ENCODE assay signal across 14 cellular contexts in the genomic region with DNA sequence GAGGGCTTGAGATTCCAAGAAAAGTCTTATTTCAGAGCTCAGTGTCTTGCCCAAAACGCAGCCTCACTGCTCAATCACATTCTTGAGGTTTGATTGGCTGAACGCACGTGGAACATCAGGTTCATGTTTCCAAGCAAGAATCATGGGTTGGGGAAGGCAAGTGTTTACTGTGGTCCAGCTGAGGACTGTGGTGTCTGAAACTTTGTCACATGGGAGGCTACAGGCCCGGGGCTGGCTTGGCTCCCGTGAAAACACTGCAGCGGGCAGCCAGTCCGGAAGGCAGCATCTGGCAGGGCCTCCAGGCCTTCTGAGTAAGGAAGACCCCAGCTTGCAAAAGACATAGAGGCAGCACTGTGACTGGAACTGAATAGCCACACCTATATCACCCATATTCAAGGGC.
A peak's percentile ranks its signal among the peaks of the same experiment; 100 is the strongest.
DNase-seq lines count a peak whose midpoint lies in the region; ATAC-seq and TF ChIP-seq lines count a peak whose summit lies in the region.
"Had no signal": no experiment of that assay in that cellular context is flagged by ENCODE, and none has a peak within 500 bp of the region (broad histone marks: within the 10 kb centered on the region; RNA-seq: fewer than 3 reads in every experiment).

No MANE protein-coding gene starts in this region.

- H3K4me1 ChIP-seq in gastrocnemius medialis = peaks cover 29 to 41% of the 10 kb centered on the region in 2 donors

- intact Hi-C loops in gastrocnemius medialis (cut with DNase I; ENCODE audit: low total_unique reads) = loop anchor here (1.0 kb wide), 1 partner anchor 15 kb away; no protein-coding TSS in a partner anchor

- ATAC-seq in gastrocnemius medialis = peak; percentile 83 to 92
- ATAC-seq: SK-N-SH treated with all-trans-retinoic acid at 6 μM for 48 hours; stimulated activated effector memory CD8-positive, alpha-beta T cell treated with anti-CD3 and anti-CD28 coated beads, Interleukin-12 subunit alpha, Interleukin-12 subunit beta, amount 100 ng/mL, for 72 hours had no signal

- H3K4me3 ChIP-seq in choroid plexus epithelial cell (ENCODE audit: low read depth, low read length) (no peak overlapping the region), gastrocnemius medialis (no peak overlapping the region)

- in situ Hi-C loops in gastrocnemius medialis (cut with MboI; ENCODE audit: low sequenced_read_pairs in 4 of 4) = no loop called here

- H3K27me3 ChIP-seq in gastrocnemius medialis = no peaks in the 10 kb centered on the region

- no peaks in the 10 kb centered on the region for H3K9me3 ChIP-seq in gastrocnemius medialis

- peak; percentile 28 to 51 for TF ChIP-seq POLR2A in gastrocnemius medialis (IDR thresholded peaks at IDR 0.05)

- no peak for TF ChIP-seq CTCF in choroid plexus epithelial cell (conservative IDR thresholded peaks at IDR 0.05; ENCODE audit: low read depth, low read length)
- no peak for TF ChIP-seq CTCF in gastrocnemius medialis (IDR thresholded peaks at IDR 0.05 in 4 of 5, conservative IDR thresholded peaks at IDR 0.05 in 1 of 5)

- peaks cover 0 to 4% of the 10 kb centered on the region in 2 donors for H3K36me3 ChIP-seq in gastrocnemius medialis

- H3K27ac ChIP-seq in gastrocnemius medialis = peak overlapping the region; percentile 75 to 88 (median 86)
- H3K27ac ChIP-seq: KMS-11 had no signal

- DNase-seq in GM03348 (ENCODE audit: low spot score) = peak; percentile 36
- DNase-seq in choroid plexus epithelial cell (ENCODE audit: low read depth) = peak; percentile 82
- peak; percentile 65 for DNase-seq in inferior parietal cortex (ENCODE audit: extremely low spot score)
- DNase-seq in gastrocnemius medialis = peak; percentile 85 to 87
- no peak for DNase-seq in NAMALWA (ENCODE audit: low spot score)
- DNase-seq in NCI-H446 (lab: John Stamatoyannopoulos, UW) = no peak
- no peak for DNase-seq in activated naive CD4-positive, alpha-beta T cell treated with anti-CD3 and anti-CD28 coated beads, Interleukin-2, amount 50 U/mL, for 16 hours
- no peak for DNase-seq in NCI-H2107 (lab: John Stamatoyannopoulos, UW)
- DNase-seq: activated CD4-positive, CD25-positive, alpha-beta regulatory T cell treated with anti-CD3 and anti-CD28 coated beads, Interleukin-2, amount 50 U/mL, for 72 hours; cerebellar nuclear complex; NCI-H446 treated with DMSO at 0.1 percent for 48 hours had no signal

Comparison
In these comparisons a context has a peak if more than half of its experiments do, and no peak if none do; other contexts are left out.
1. DNase-seq: peak in GM03348 (single experiment), choroid plexus epithelial cell (single experiment), inferior parietal cortex (single experiment) and gastrocnemius medialis (2 of 2); none in NAMALWA (single experiment), NCI-H446 (0 of 2), activated naive CD4-positive, alpha-beta T cell treated with anti-CD3 and anti-CD28 coated beads, Interleukin-2, amount 50 U/mL, for 16 hours (single experiment) and NCI-H2107 (single experiment).